ENCODE assay signal across 12 cellular contexts in the genomic region with DNA sequence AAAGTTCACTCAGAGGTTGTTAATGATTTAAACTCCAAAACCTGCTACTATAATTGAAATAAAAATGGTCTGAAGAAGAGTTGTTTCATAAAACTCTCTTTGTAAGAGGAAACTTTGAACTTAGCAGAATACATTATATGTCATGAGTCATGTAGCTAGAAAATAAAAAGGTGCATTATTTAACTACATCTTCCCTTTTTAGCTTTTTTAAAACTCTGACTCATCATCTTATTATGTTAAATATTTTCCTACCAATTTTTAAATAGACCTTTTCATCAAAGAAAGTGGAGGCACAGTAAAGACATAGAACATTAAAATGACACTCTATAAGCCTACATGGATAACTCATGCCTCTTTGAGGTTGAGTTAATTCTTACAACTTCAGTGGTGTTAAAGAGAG. TPM values are rescaled to one million over a fixed set of nuclear protein-coding genes. Genes with fewer than 3 reads are reported as not detected.
DNase-seq lines count a peak whose midpoint lies in the region; ATAC-seq and TF ChIP-seq lines count a peak whose summit lies in the region.
"Had no signal": no experiment of that assay in that cellular context is flagged by ENCODE, and none has a peak within 500 bp of the region (broad histone marks: within the 10 kb centered on the region; RNA-seq: fewer than 3 reads in every experiment).

No MANE protein-coding gene starts in this region.

- no peak for TF ChIP-seq POLR2A in erythroblast (IDR thresholded peaks at IDR 0.05; ENCODE audit: low read length)

- DNase-seq in A172 (ENCODE audit: low spot score) (peak; percentile 61), GM03348 (ENCODE audit: low spot score) (peak; percentile 13), SW480 (ENCODE audit: low spot score) (peak; percentile 28), iris pigment epithelial cell (ENCODE audit: low read depth) (peak; percentile 66), erythroblast (lab: John Stamatoyannopoulos, UW) (no peak), NCI-H2029 treated with DMSO at 0.1 percent for 48 hours (lab: John Stamatoyannopoulos, UW) (no peak)
- DNase-seq: adrenal gland, H9, nephron progenitor cell, SHP77 treated with DMSO at 0.1 percent for 48 hours had no signal

- ATAC-seq in HG03571 (IDR thresholded peaks at IDR 0.05; ENCODE audit: unreplicated experiment) (no peak), HG03139 (IDR thresholded peaks at IDR 0.05; ENCODE audit: unreplicated experiment) (no peak)

RNA-seq across cellular contexts. Expression of a gene that starts 1.2 kb away (rescaled TPM):
- total RNA-seq in A172 (2014; rRNA removed; shearing (Covaris generic)), result 10.8 and 14.1 TPM in 2 replicates

Comparison
In these comparisons a context has a peak if more than half of its experiments do, and no peak if none do; other contexts are left out.
1. DNase-seq: peak in A172 (single experiment), GM03348 (single experiment), SW480 (single experiment) and iris pigment epithelial cell (single experiment); none in erythroblast (0 of 2) and NCI-H2029 treated with DMSO at 0.1 percent for 48 hours (single experiment).